ENCODE assay signal across 1 cellular context in genomic region chr6:150336299-150336698, GRCh38.
TF ChIP-seq lines count a peak whose summit lies in the region.

No MANE protein-coding gene starts in this region.

TF ChIP-seq in GM12878, 131 proteins besides CTCF, POLR2A, EP300 and RAD21 (continued from another document):
- TF ChIP-seq, protein P1, sequence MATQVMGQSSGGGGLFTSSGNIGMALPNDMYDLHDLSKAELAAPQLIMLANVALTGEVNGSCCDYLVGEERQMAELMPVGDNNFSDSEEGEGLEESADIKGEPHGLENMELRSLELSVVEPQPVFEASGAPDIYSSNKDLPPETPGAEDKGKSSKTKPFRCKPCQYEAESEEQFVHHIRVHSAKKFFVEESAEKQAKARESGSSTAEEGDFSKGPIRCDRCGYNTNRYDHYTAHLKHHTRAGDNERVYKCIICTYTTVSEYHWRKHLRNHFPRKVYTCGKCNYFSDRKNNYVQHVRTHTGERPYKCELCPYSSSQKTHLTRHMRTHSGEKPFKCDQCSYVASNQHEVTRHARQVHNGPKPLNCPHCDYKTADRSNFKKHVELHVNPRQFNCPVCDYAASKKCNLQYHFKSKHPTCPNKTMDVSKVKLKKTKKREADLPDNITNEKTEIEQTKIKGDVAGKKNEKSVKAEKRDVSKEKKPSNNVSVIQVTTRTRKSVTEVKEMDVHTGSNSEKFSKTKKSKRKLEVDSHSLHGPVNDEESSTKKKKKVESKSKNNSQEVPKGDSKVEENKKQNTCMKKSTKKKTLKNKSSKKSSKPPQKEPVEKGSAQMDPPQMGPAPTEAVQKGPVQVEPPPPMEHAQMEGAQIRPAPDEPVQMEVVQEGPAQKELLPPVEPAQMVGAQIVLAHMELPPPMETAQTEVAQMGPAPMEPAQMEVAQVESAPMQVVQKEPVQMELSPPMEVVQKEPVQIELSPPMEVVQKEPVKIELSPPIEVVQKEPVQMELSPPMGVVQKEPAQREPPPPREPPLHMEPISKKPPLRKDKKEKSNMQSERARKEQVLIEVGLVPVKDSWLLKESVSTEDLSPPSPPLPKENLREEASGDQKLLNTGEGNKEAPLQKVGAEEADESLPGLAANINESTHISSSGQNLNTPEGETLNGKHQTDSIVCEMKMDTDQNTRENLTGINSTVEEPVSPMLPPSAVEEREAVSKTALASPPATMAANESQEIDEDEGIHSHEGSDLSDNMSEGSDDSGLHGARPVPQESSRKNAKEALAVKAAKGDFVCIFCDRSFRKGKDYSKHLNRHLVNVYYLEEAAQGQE (IDR thresholded peaks at IDR 0.05; ENCODE audit: low read depth, low read length): no peak
